Comparison of ENCODE assay signal across 8 cellular contexts in the genomic region with DNA sequence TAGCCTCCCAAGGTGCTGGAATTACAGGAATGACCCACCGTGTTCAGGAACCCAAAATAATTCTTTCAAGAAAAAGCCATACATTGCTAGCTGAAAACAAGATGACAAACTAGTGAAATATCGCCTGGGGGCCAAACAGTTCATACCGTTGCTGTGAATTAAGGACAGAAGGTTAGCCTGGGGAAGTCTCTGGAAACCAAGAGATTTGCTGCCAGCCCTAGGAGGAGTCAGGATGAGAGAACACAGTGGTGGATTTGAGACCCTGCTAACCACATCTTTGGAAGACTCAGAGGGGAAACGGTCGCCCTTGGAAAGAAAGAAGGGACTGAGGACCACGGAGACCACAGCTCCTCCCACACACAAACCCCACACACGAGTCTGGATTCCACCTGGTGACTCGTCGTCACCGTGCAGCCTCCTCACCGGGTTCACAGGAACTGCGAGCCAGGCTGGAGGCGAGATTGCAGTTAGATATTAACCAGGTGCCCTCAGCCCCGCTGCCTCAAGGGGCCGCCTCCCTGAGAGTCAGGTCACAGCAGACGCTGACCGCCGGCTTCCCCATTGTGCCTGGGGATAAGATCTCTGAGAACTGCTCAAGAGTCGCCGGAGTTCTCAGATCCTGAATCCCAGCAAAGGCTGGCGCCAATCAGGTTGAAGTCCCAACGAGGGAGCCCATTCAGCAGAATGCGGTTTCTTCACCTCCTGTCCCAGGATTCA. TPM values are rescaled to one million over a fixed set of nuclear protein-coding genes. Genes with fewer than 3 reads are reported as not detected.
DNase-seq lines count a peak whose midpoint lies in the region; ATAC-seq, FAIRE-seq and TF ChIP-seq lines count a peak whose summit lies in the region.
"Not testable (repeated sequence)": the region's sequence is repeated elsewhere in the genome, so short reads cannot be mapped to it uniquely, and the experiment has no call there.

No MANE protein-coding gene starts in this region.

- SMC1A ChIA-PET in GM12878 (lab: Charles Lee; ENCODE audit: uncharacterized antibody, unreplicated experiment), result not testable (repeated sequence)

- POLR2A ChIA-PET in GM12878 (lab: Charles Lee), result not testable (repeated sequence)

- in situ Hi-C loops in GM12878 (cut with MboI), result not testable (repeated sequence)

- WGBS in GM12878 (ENCODE audit: insufficient coverage, insufficient replicate concordance, low lambda C conversion rate, missing lambda C conversion rate), result 4% methylated on average over 22 of the region's 23 CpGs
- 4% methylated on average over 23 of the region's 23 CpGs for WGBS in right cardiac atrium

- ATAC-seq in GM12878, result peak; percentile 80
- peak in 1 of 2 donors; percentile 27 for ATAC-seq in right cardiac atrium
- ATAC-seq in omental fat pad (ENCODE audit: low FRiP score), result peak; percentile 26
- ATAC-seq in thoracic aorta (ENCODE audit: insufficient number of reproducible peaks, low FRiP score, low read depth), result not testable (repeated sequence)

- TF ChIP-seq POLR2A in H54 (IDR thresholded peaks at IDR 0.05; ENCODE audit: low read depth, low read length); GM12878 (IDR thresholded peaks at IDR 0.05; ENCODE audit: low read depth, low read length): not testable (repeated sequence)

- not testable (repeated sequence) for H3K9me3 ChIP-seq in GM12878 (replicated peaks; ENCODE audit: control insufficient read depth, insufficient read depth, low read length); right cardiac atrium (ENCODE audit: control insufficient read depth, low read length); thoracic aorta

- FAIRE-seq in H54 (lab: Jason Lieb, UNC) (peak; percentile 38), GM12878 (lab: Jason Lieb, UNC) (peak; percentile 87)

- not testable (repeated sequence) for TF ChIP-seq RAD21 in GM12878 (IDR thresholded peaks at IDR 0.05; ENCODE audit: insufficient read depth, low read depth, low read length)

- DNase-seq in ELR (ENCODE audit: low read depth), result peak; percentile 51
- not testable (repeated sequence) for DNase-seq in H54 (ENCODE audit: insufficient read length, low spot score); GM12878 (ENCODE audit: low read depth, low spot score); right cardiac atrium; omental fat pad (ENCODE audit: low spot score); thoracic aorta (ENCODE audit: low spot score)
- DNase-seq in HuH-7 (ENCODE audit: low spot score), result peak; percentile 2
- DNase-seq in T-helper 2 cell, result peak in 3 of 5 experiments; percentile 1 to 22 (median 5)

- peak overlapping the region; percentile 87 for H3K4me2 ChIP-seq in GM12878 (ENCODE audit: control insufficient read depth, insufficient read depth)

- CTCF ChIA-PET in GM12878 (lab: Yijun Ruan, JAX), result interaction anchor here (0.6 kb wide), 1 partner anchor 435 kb away, joined by 3 read pairs; the partner anchor contains the start of gene ZNF763

- not testable (repeated sequence) for H3K4me1 ChIP-seq in GM12878 (ENCODE audit: control insufficient read depth, insufficient read depth, low read length); right cardiac atrium (ENCODE audit: control insufficient read depth, insufficient read depth, low read length); thoracic aorta (ENCODE audit: control insufficient read depth in 1 of 2, low read depth in 2 of 2)

- not testable (repeated sequence) for H3K27me3 ChIP-seq in GM12878 (replicated peaks in 1 of 2; ENCODE audit: control insufficient read depth in 2 of 2, insufficient read depth in 2 of 2, low read length in 1 of 2); right cardiac atrium (ENCODE audit: control insufficient read depth, insufficient read depth); thoracic aorta (replicated peaks; ENCODE audit: insufficient read depth)

- not testable (repeated sequence) for H3K79me2 ChIP-seq in GM12878 (ENCODE audit: control insufficient read depth, insufficient read depth, low read length)

- H3K4me3 ChIP-seq in GM12878, result peak overlapping the region; percentile 96
- peak overlapping the region; percentile 73 for H3K4me3 ChIP-seq in right cardiac atrium (ENCODE audit: low read length)
- peak overlapping the region; percentile 92 for H3K4me3 ChIP-seq in thoracic aorta

- H4K20me1 ChIP-seq in GM12878 (ENCODE audit: control insufficient read depth, insufficient read depth), result not testable (repeated sequence)

- not testable (repeated sequence) for TF ChIP-seq CTCF in GM12878 (IDR thresholded peaks at IDR 0.05 in 2 of 3, conservative IDR thresholded peaks at IDR 0.05 in 1 of 3; ENCODE audit: control insufficient read depth in 2 of 3, extremely low read depth in 1 of 3, insufficient read depth in 1 of 3, low read depth in 3 of 3, low read length in 3 of 3); omental fat pad (IDR thresholded peaks at IDR 0.05); thoracic aorta (IDR thresholded peaks at IDR 0.05)

- H3K27ac ChIP-seq in GM12878 (ENCODE audit: control insufficient read depth, insufficient read depth) (peak overlapping the region; percentile 68; the same call in 1 of the 2 replicates), right cardiac atrium (ENCODE audit: low read length) (peak overlapping the region; percentile 69), thoracic aorta (peak overlapping the region; percentile 83 to 84)

- peak overlapping the region; percentile 82 for H3K9ac ChIP-seq in GM12878 (ENCODE audit: control insufficient read depth, insufficient read depth, low read length)

- BruUV-seq in GM12878 (replicated peaks; lab: Mats Ljungman, UMichigan), result not testable (repeated sequence)

- H3K36me3 ChIP-seq in GM12878 (ENCODE audit: control insufficient read depth in 2 of 2, insufficient read depth in 2 of 2, low read length in 1 of 2); thoracic aorta: not testable (repeated sequence)

- intact Hi-C loops in GM12878 (cut with micrococcal nuclease; ENCODE audit: unreplicated experiment), result loop anchor here (2.0 kb wide), 2 partner anchors 41 to 151 kb away; partner anchors contain the start of genes ZNF443 and ZNF564
- intact Hi-C loops in right cardiac atrium (cut with DNase I), result not testable (repeated sequence)

- not testable (repeated sequence) for TF ChIP-seq EP300 in GM12878 (IDR thresholded peaks at IDR 0.05; ENCODE audit: borderline replicate concordance in 1 of 2, control insufficient read depth in 1 of 2, low read depth in 2 of 2, low read length in 2 of 2)

- RAD21 ChIA-PET in GM12878 (lab: Charles Lee; ENCODE audit: unreplicated experiment), result interaction anchor here (1.4 kb wide), 1 partner anchor 67 kb away, joined by 6 read pairs; the partner anchor contains the start of gene ZNF563

- H2AFZ ChIP-seq in GM12878 (ENCODE audit: control insufficient read depth, low read depth, low read length), result peak overlapping the region; percentile 78

RNA-seq across cellular contexts. Expression of gene ZNF799, which starts 1.0 kb away (rescaled TPM):
- 25.5 and 27.5 TPM in 2 replicates for total RNA-seq in GM12878 (2013; cell fraction: nucleolus; rRNA removed)
- total RNA-seq in GM12878 (2014; rRNA removed) (3.2 and 4.3 TPM in 2 replicates), GM12878 (2014; rRNA removed; fragmentation: Illumina TruSeq; extraction: Trizol) (4.5 and 4.7 TPM in 2 replicates), GM12878 (2021) (3.1 and 3.5 TPM in 2 replicates), right cardiac atrium (1 to 10 TPM; 2.3 to 3.4 (median 3.0) TPM), omental fat pad (10 to 100 TPM in 1 of 4 donors, 1 to 10 TPM in 3; 3.1 to 11.0 (median 4.2) TPM), thoracic aorta (1 to 10 TPM; 6.8 to 7.6 TPM)
- 1.7 TPM for polyA plus RNA-seq in GM12878 (2011; ENCODE audit: low read depth)
- polyA plus RNA-seq in GM12878 (2011; rRNA removed) (9.2 and 13.8 TPM in 2 replicates), GM12878 (2014; fragmentation: Illumina TruSeq; extraction: Trizol) (2.5 and 2.6 TPM in 2 replicates), GM12878 (2014; fragmentation: Nextera tagmentation; extraction: Ambion mirVana) (1 to 10 TPM; 1.5 to 2.0 TPM), GM12878 (2014; rRNA removed) (2.1 and 2.3 TPM in 2 replicates), GM12878 (2016; fragmentation: Nextera tagmentation; extraction: Ambion mirVana) (1 to 10 TPM; 2.9 to 3.3 TPM), right cardiac atrium (2.1 TPM)
- 3.3 and 3.7 TPM in 2 replicates for polyA plus RNA-seq in GM12878 (2011; cell fraction: cytosol; rRNA removed)
- polyA plus RNA-seq in GM12878 (2011; cell fraction: nucleus; rRNA removed), result 7.8 and 8.7 TPM in 2 replicates
- 2.3 and 2.7 TPM in 2 replicates for polyA plus RNA-seq in GM12878 (2012)
- 9.7 and 14.0 TPM in 2 replicates for polyA minus RNA-seq in GM12878 (2011; rRNA and poly(A)+ RNA removed)
- polyA minus RNA-seq in GM12878 (2011; cell fraction: cytosol; rRNA and poly(A)+ RNA removed), result 3.5 and 4.8 TPM in 2 replicates
- polyA minus RNA-seq in GM12878 (2011; cell fraction: nucleus; rRNA and poly(A)+ RNA removed), result 10.4 and 12.6 TPM in 2 replicates

RNA-seq across cellular contexts. Expression of gene ZNF442, which starts 34.6 kb away (rescaled TPM):
- total RNA-seq in GM12878 (2013; cell fraction: nucleolus; rRNA removed), result 0.86 and 0.98 TPM in 2 replicates
- total RNA-seq in GM12878 (2014; rRNA removed) (0.11 and 0.23 TPM in 2 replicates), GM12878 (2014; rRNA removed; fragmentation: Illumina TruSeq; extraction: Trizol) (0.41 and 0.45 TPM in 2 replicates), GM12878 (2021) (0.15 and 0.58 TPM in 2 replicates), right cardiac atrium (1 to 10 TPM; 2.7 to 3.7 (median 3.2) TPM), omental fat pad (1 to 10 TPM; 1.8 to 7.9 (median 3.0) TPM), thoracic aorta (10 to 100 TPM in 1 of 2 donors, under 1 TPM in 1; 0.81 to 11.1 TPM)
- polyA plus RNA-seq in GM12878 (2011; ENCODE audit: low read depth), result 0.83 TPM
- polyA plus RNA-seq in GM12878 (2011; rRNA removed) (0.26 and 0.69 TPM in 2 replicates), GM12878 (2014; fragmentation: Illumina TruSeq; extraction: Trizol) (0.10 and 0.65 TPM in 2 replicates), GM12878 (2014; fragmentation: Nextera tagmentation; extraction: Ambion mirVana) (under 1 TPM in 1 of 2 experiments, not detected in 1; 0.05 TPM), GM12878 (2014; rRNA removed) (0.10 and 0.13 TPM in 2 replicates), GM12878 (2016; fragmentation: Nextera tagmentation; extraction: Ambion mirVana) (under 1 TPM; 0.24 to 0.64 TPM), right cardiac atrium (0.84 TPM)
- polyA plus RNA-seq in GM12878 (2011; cell fraction: cytosol; rRNA removed), result 0.07 and 0.15 TPM in 2 replicates
- polyA plus RNA-seq in GM12878 (2011; cell fraction: nucleus; rRNA removed), result 0.15 and 0.28 TPM in 2 replicates
- 1.5 and 2.0 TPM in 2 replicates for polyA plus RNA-seq in GM12878 (2012)
- 0.21 and 0.22 TPM in 2 replicates for polyA minus RNA-seq in GM12878 (2011; rRNA and poly(A)+ RNA removed)
- polyA minus RNA-seq in GM12878 (2011; cell fraction: cytosol; rRNA and poly(A)+ RNA removed), result not detected in 2 replicates
- 0.12 and 0.19 TPM in 2 replicates for polyA minus RNA-seq in GM12878 (2011; cell fraction: nucleus; rRNA and poly(A)+ RNA removed)

RNA-seq across cellular contexts. Expression of gene ZNF443, which starts 40.8 kb away (rescaled TPM):
- 24.1 and 25.2 TPM in 2 replicates for total RNA-seq in GM12878 (2013; cell fraction: nucleolus; rRNA removed)
- total RNA-seq in GM12878 (2014; rRNA removed) (3.6 and 4.0 TPM in 2 replicates), GM12878 (2014; rRNA removed; fragmentation: Illumina TruSeq; extraction: Trizol) (5.8 and 6.0 TPM in 2 replicates), GM12878 (2021) (3.9 and 4.2 TPM in 2 replicates), right cardiac atrium (1 to 10 TPM; 2.6 to 2.7 (median 2.6) TPM), omental fat pad (1 to 10 TPM; 2.3 to 6.5 (median 2.7) TPM), thoracic aorta (1 to 10 TPM; 2.4 to 3.4 TPM)
- 0.92 TPM for polyA plus RNA-seq in GM12878 (2011; ENCODE audit: low read depth)
- polyA plus RNA-seq in GM12878 (2011; rRNA removed) (9.1 and 14.2 TPM in 2 replicates), GM12878 (2014; fragmentation: Illumina TruSeq; extraction: Trizol) (3.4 and 4.1 TPM in 2 replicates), GM12878 (2014; fragmentation: Nextera tagmentation; extraction: Ambion mirVana) (1 to 10 TPM; 3.0 to 4.5 TPM), GM12878 (2014; rRNA removed) (1.8 and 2.1 TPM in 2 replicates), GM12878 (2016; fragmentation: Nextera tagmentation; extraction: Ambion mirVana) (1 to 10 TPM; 3.0 to 4.1 TPM), right cardiac atrium (1.7 TPM)
- polyA plus RNA-seq in GM12878 (2011; cell fraction: cytosol; rRNA removed), result 3.1 and 3.2 TPM in 2 replicates
- polyA plus RNA-seq in GM12878 (2011; cell fraction: nucleus; rRNA removed), result 6.1 and 6.9 TPM in 2 replicates
- 1.2 and 1.9 TPM in 2 replicates for polyA plus RNA-seq in GM12878 (2012)
- 10.4 and 15.9 TPM in 2 replicates for polyA minus RNA-seq in GM12878 (2011; rRNA and poly(A)+ RNA removed)
- 4.8 and 6.0 TPM in 2 replicates for polyA minus RNA-seq in GM12878 (2011; cell fraction: cytosol; rRNA and poly(A)+ RNA removed)
- polyA minus RNA-seq in GM12878 (2011; cell fraction: nucleus; rRNA and poly(A)+ RNA removed), result 8.0 and 11.5 TPM in 2 replicates
